1 cellular context compared by ENCODE assay signal in the genomic region with DNA sequence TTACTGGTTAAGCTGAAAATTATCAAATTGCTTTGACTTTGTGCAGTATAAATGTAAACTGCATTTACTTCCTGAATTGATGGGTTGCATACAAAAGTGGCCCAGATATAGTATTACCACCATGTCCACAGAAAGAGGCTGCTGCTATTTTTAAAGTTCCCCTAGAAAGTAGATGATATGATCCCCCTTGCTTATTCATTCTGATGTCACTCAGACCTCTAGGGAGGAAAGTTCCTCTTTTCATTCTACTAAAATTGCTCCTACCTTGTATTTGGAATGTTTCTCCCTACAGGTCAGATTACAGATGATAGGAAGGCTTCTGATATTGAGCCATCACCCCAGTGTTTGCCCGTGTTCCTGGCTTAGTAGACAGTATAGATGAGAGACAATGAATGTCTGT.
TF ChIP-seq lines count a peak whose summit lies in the region.

No MANE protein-coding gene starts in this region.

TF ChIP-seq in IMR-90, 13 proteins besides CTCF, POLR2A, EP300 and RAD21:
- TF ChIP-seq, protein P1, sequence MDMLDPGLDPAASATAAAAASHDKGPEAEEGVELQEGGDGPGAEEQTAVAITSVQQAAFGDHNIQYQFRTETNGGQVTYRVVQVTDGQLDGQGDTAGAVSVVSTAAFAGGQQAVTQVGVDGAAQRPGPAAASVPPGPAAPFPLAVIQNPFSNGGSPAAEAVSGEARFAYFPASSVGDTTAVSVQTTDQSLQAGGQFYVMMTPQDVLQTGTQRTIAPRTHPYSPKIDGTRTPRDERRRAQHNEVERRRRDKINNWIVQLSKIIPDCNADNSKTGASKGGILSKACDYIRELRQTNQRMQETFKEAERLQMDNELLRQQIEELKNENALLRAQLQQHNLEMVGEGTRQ (IDR thresholded peaks at IDR 0.05; ENCODE audit: low read depth, low read length), result no peak
- TF ChIP-seq, protein P2, sequence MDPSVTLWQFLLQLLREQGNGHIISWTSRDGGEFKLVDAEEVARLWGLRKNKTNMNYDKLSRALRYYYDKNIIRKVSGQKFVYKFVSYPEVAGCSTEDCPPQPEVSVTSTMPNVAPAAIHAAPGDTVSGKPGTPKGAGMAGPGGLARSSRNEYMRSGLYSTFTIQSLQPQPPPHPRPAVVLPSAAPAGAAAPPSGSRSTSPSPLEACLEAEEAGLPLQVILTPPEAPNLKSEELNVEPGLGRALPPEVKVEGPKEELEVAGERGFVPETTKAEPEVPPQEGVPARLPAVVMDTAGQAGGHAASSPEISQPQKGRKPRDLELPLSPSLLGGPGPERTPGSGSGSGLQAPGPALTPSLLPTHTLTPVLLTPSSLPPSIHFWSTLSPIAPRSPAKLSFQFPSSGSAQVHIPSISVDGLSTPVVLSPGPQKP (IDR thresholded peaks at IDR 0.05; ENCODE audit: borderline replicate concordance, low read depth, low read length), result no peak
- TF ChIP-seq CEBPB (IDR thresholded peaks at IDR 0.05; ENCODE audit: low read depth, low read length), result no peak
- TF ChIP-seq MAFK (IDR thresholded peaks at IDR 0.05; ENCODE audit: low read depth, low read length), result no peak
- no peak for TF ChIP-seq RFX5 (IDR thresholded peaks at IDR 0.05; ENCODE audit: low read depth, low read length)
- no peak for TF ChIP-seq BHLHE40 (IDR thresholded peaks at IDR 0.05; ENCODE audit: low read depth, low read length)
- no peak for TF ChIP-seq SMC3 (IDR thresholded peaks at IDR 0.05; ENCODE audit: low read depth, low read length)
